9 cellular contexts compared by ENCODE assay signal in genomic region chr3:61563614-61564404, GRCh38. TPM values are rescaled to one million over a fixed set of nuclear protein-coding genes. Genes with fewer than 3 reads are reported as not detected.
DNase-seq lines count a peak whose midpoint lies in the region; ATAC-seq and TF ChIP-seq lines count a peak whose summit lies in the region.
"Had no signal": no experiment of that assay in that cellular context is flagged by ENCODE, and none has a peak within 500 bp of the region (broad histone marks: within the 10 kb centered on the region; RNA-seq: fewer than 3 reads in every experiment).

No MANE protein-coding gene starts in this region.

- H3K36me3 ChIP-seq in SK-N-SH (replicated peaks in 1 of 2; ENCODE audit: control insufficient read depth in 1 of 2, insufficient read depth in 2 of 2, low read length in 1 of 2) (no peaks in the 10 kb centered on the region), trophoblast cell (ENCODE audit: control insufficient read depth in 1 of 2, insufficient read depth in 2 of 2, low read length in 2 of 2) (no peaks in the 10 kb centered on the region)

- H3K4ac ChIP-seq in trophoblast cell (ENCODE audit: low read depth, low read length) = no peak overlapping the region

- H4K20me1 ChIP-seq in SK-N-SH (ENCODE audit: insufficient read depth) = peaks cover 8% of the 10 kb centered on the region; the same call in 1 of the 2 replicates

- TF ChIP-seq CTCF in Calu3 (IDR thresholded peaks at IDR 0.05; ENCODE audit: unreplicated experiment) (no peak), SK-N-SH (IDR thresholded peaks at IDR 0.05) (no peak), glutamatergic neuron (IDR thresholded peaks at IDR 0.05; ENCODE audit: partially characterized antibody, unreplicated experiment) (no peak)

- H3K4me3 ChIP-seq in SK-N-SH (ENCODE audit: low read depth in 2 of 2, low read length in 1 of 2) (peak overlapping the region; percentile 74 to 88), trophoblast cell (ENCODE audit: low read depth, low read length) (peak overlapping the region; percentile 71)

- DNase-seq in Calu3 = no peak
- peak; percentile 36 for DNase-seq in SK-N-SH
- DNase-seq in glutamatergic neuron = peak; percentile 39
- DNase-seq in trophoblast cell = peak; percentile 60 to 73
- no peak for DNase-seq in activated CD4-positive, CD25-positive, alpha-beta regulatory T cell treated with anti-CD3 and anti-CD28 coated beads, Interleukin-2, amount 50 U/mL, for 72 hours
- DNase-seq: T-helper 17 cell had no signal

- no peak for ATAC-seq in GM19452 (IDR thresholded peaks at IDR 0.05; ENCODE audit: unreplicated experiment)
- no peak for ATAC-seq in HG03039 (IDR thresholded peaks at IDR 0.05; ENCODE audit: unreplicated experiment)
- ATAC-seq in GM21381 (IDR thresholded peaks at IDR 0.05; ENCODE audit: unreplicated experiment) = no peak
- ATAC-seq: T-helper 17 cell had no signal

- TF ChIP-seq EP300 in SK-N-SH (IDR thresholded peaks at IDR 0.05; ENCODE audit: borderline replicate concordance in 1 of 2, low read depth in 1 of 2, low read length in 1 of 2) = no peak

- POLR2A ChIA-PET in SK-N-SH (lab: Yijun Ruan, JAX) = no interaction called here

- TF ChIP-seq RAD21 in SK-N-SH (IDR thresholded peaks at IDR 0.05; ENCODE audit: low read length) = no peak

- intact Hi-C loops in Calu3 (cut with micrococcal nuclease; ENCODE audit: unreplicated experiment) = no loop called here

- H3K27ac Mint-ChIP-seq in Calu3 (ENCODE audit: unreplicated experiment) (no peak overlapping the region), glutamatergic neuron (ENCODE audit: unreplicated experiment) (peak overlapping the region; percentile 68)
- H3K27ac Mint-ChIP-seq: T-helper 17 cell had no signal

- H2AFZ ChIP-seq in SK-N-SH (ENCODE audit: low read depth) (no peak overlapping the region), trophoblast cell (ENCODE audit: insufficient read depth, low read length, poor library complexity) (no peak overlapping the region)

- H3K27ac ChIP-seq in SK-N-SH (ENCODE audit: low read depth in 2 of 2, low read length in 1 of 2) = peak overlapping the region in 1 of 2 experiments; percentile 93; a peak in 2 of 4 replicates
- H3K27ac ChIP-seq in trophoblast cell (ENCODE audit: low read depth, low read length) = no peak overlapping the region

- H2BK12ac ChIP-seq in trophoblast cell (ENCODE audit: low read length) = no peak overlapping the region

- no peak overlapping the region for H4K12ac ChIP-seq in trophoblast cell (ENCODE audit: low read depth, low read length)

- H3K36me3 Mint-ChIP-seq in Calu3 (ENCODE audit: insufficient read depth, unreplicated experiment) (peaks cover 20% of the 10 kb centered on the region), glutamatergic neuron (ENCODE audit: unreplicated experiment) (no peaks in the 10 kb centered on the region)

- H3K9me3 ChIP-seq in SK-N-SH = no peaks in the 10 kb centered on the region
- no peaks in the 10 kb centered on the region for H3K9me3 ChIP-seq in trophoblast cell (ENCODE audit: insufficient read depth, low read depth, low read length)

- no peak overlapping the region for H2BK120ac ChIP-seq in trophoblast cell (ENCODE audit: insufficient read depth, low read length, poor library complexity)

- CTCF ChIA-PET in Calu3 (lab: Charles Lee) (no interaction called here), SK-N-SH (lab: Yijun Ruan, JAX) (interaction anchor here (0.6 to 1.9 kb wide), 11 partner anchors 11 to 625 kb away, joined by 3 to 8 read pairs (median 4); no protein-coding TSS in a partner anchor)

- no peak overlapping the region for H3K23ac ChIP-seq in trophoblast cell (ENCODE audit: low read length)

- H3K79me2 ChIP-seq in SK-N-SH (ENCODE audit: insufficient read depth) (peaks cover 71% of the 10 kb centered on the region), trophoblast cell (ENCODE audit: control insufficient read depth, insufficient read depth, low read length, poor library complexity) (peaks cover 14% of the 10 kb centered on the region)

- H3K9me3 Mint-ChIP-seq in Calu3 (ENCODE audit: low read depth, unreplicated experiment) = no peaks in the 10 kb centered on the region
- peaks cover 18% of the 10 kb centered on the region for H3K9me3 Mint-ChIP-seq in glutamatergic neuron (ENCODE audit: unreplicated experiment)

- H2AK5ac ChIP-seq in trophoblast cell (ENCODE audit: low read length) = no peak overlapping the region

- H3K4me3 Mint-ChIP-seq in Calu3 (ENCODE audit: low read depth, unreplicated experiment) = peak overlapping the region; percentile 79
- peak overlapping the region; percentile 96 for H3K4me3 Mint-ChIP-seq in glutamatergic neuron (ENCODE audit: unreplicated experiment)
- H3K4me3 Mint-ChIP-seq: T-helper 17 cell had no signal

- peaks cover 61% of the 10 kb centered on the region for H3K27me3 Mint-ChIP-seq in Calu3 (ENCODE audit: unreplicated experiment)
- H3K27me3 Mint-ChIP-seq in glutamatergic neuron (ENCODE audit: unreplicated experiment) = peaks cover 11% of the 10 kb centered on the region

- H2BK5ac ChIP-seq in trophoblast cell (ENCODE audit: low read depth, low read length, poor library complexity) = no peak overlapping the region

- peaks cover 21% of the 10 kb centered on the region for H3K79me1 ChIP-seq in trophoblast cell (ENCODE audit: low read length)

- no peak overlapping the region for H3K18ac ChIP-seq in trophoblast cell (ENCODE audit: low read length)

- H3F3A ChIP-seq in SK-N-SH (replicated peaks; ENCODE audit: insufficient read depth) = no peaks in the 10 kb centered on the region

- H3K14ac ChIP-seq in trophoblast cell (ENCODE audit: low read length) = no peak overlapping the region

- H3K27me3 ChIP-seq in SK-N-SH (ENCODE audit: insufficient read depth) (no peaks in the 10 kb centered on the region), trophoblast cell (ENCODE audit: insufficient read depth, low read length) (peaks cover 2% of the 10 kb centered on the region)

- H3K9ac ChIP-seq in SK-N-SH = peak overlapping the region; percentile 91
- no peak overlapping the region for H3K9ac ChIP-seq in trophoblast cell (ENCODE audit: low read length)

- BruUV-seq in Calu3 (replicated peaks; lab: Mats Ljungman, UMichigan) = no TSS peak

- H3K4me1 ChIP-seq in SK-N-SH (ENCODE audit: control insufficient read depth in 1 of 2, insufficient read depth in 2 of 2, low read depth in 1 of 2, low read length in 1 of 2) = peaks cover 9 to 12% of the 10 kb centered on the region in 2 experiments; a peak in 2 of 4 replicates
- peaks cover 14 to 27% of the 10 kb centered on the region in 2 experiments for H3K4me1 ChIP-seq in trophoblast cell (ENCODE audit: control insufficient read depth in 1 of 2, insufficient read depth in 2 of 2, low read length in 2 of 2)

- H3K4me1 Mint-ChIP-seq in Calu3 (ENCODE audit: low read depth, unreplicated experiment) (no peaks in the 10 kb centered on the region), glutamatergic neuron (ENCODE audit: low read depth, unreplicated experiment) (peaks cover 11% of the 10 kb centered on the region)

- H4K8ac ChIP-seq in trophoblast cell (ENCODE audit: low read depth, low read length) = no peak overlapping the region

- 19% methylated on average over 34 of the region's 43 CpGs for WGBS in SK-N-SH (ENCODE audit: low lambda C conversion rate)
- WGBS in trophoblast cell (ENCODE audit: extremely low coverage, insufficient coverage, insufficient read length) = no CpG with 5 or more reads among the region's 43 CpGs

- peak overlapping the region; percentile 93 for H3K4me2 ChIP-seq in SK-N-SH
- H3K4me2 ChIP-seq in trophoblast cell (ENCODE audit: low read length) = peak overlapping the region; percentile 88

- no peaks in the 10 kb centered on the region for H3K9me2 ChIP-seq in SK-N-SH

- no peak overlapping the region for H4K91ac ChIP-seq in trophoblast cell (ENCODE audit: low read depth, low read length)

TF ChIP-seq in SK-N-SH, 30 proteins besides CTCF, POLR2A, EP300 and RAD21 (continues in another document):
- no peak for TF ChIP-seq EZH2phosphoT487 (IDR thresholded peaks at IDR 0.05; ENCODE audit: borderline replicate concordance, low read depth)
- TF ChIP-seq TCF12 (IDR thresholded peaks at IDR 0.05) = no peak
- TF ChIP-seq CHD2 (IDR thresholded peaks at IDR 0.05; ENCODE audit: low read length, partially characterized antibody) = no peak
- TF ChIP-seq YY1 (IDR thresholded peaks at IDR 0.05; ENCODE audit: low read depth) = no peak
- no peak for TF ChIP-seq ZBTB33 (IDR thresholded peaks at IDR 0.05; ENCODE audit: borderline replicate concordance, low read depth)
- TF ChIP-seq RCOR1 (IDR thresholded peaks at IDR 0.05; ENCODE audit: low read length) = no peak
- no peak for TF ChIP-seq TAF1 (IDR thresholded peaks at IDR 0.05; ENCODE audit: borderline replicate concordance, low read depth, low read length)
- no peak for TF ChIP-seq NFIC (IDR thresholded peaks at IDR 0.05; ENCODE audit: borderline replicate concordance)
- TF ChIP-seq USF1 (IDR thresholded peaks at IDR 0.05; ENCODE audit: borderline replicate concordance, low read depth) = no peak
- TF ChIP-seq RFX5 (IDR thresholded peaks at IDR 0.05; ENCODE audit: low read length) = no peak
- no peak for TF ChIP-seq SIN3A (IDR thresholded peaks at IDR 0.05; ENCODE audit: borderline replicate concordance, low read depth, low read length)

RNA-seq across cellular contexts. Expression of gene PTPRG, which starts 2.4 kb away (rescaled TPM):
- 0.35 and 1.1 TPM in 2 replicates for total RNA-seq in Calu3 (2022)
- polyA plus RNA-seq in SK-N-SH (2012; rRNA removed) = 14.1 and 14.3 TPM in 2 replicates
- polyA plus RNA-seq in SK-N-SH (2012; cell fraction: cytosol; rRNA removed) = 16.9 and 20.3 TPM in 2 replicates
- 10.4 and 17.9 TPM in 2 replicates for polyA plus RNA-seq in SK-N-SH (2012; cell fraction: nucleus; rRNA removed)
- 52.1 TPM for total RNA-seq in glutamatergic neuron (ENCODE audit: unreplicated experiment)
- polyA plus RNA-seq in trophoblast cell (2013) = 11.0 and 11.9 TPM in 2 replicates

Comparison
In these comparisons a context has a peak if more than half of its experiments do, and no peak if none do; other contexts are left out.
1. DNase-seq: peak in SK-N-SH (single experiment), glutamatergic neuron (single experiment) and trophoblast cell (2 of 2); none in Calu3 (single experiment) and activated CD4-positive, CD25-positive, alpha-beta regulatory T cell treated with anti-CD3 and anti-CD28 coated beads, Interleukin-2, amount 50 U/mL, for 72 hours (single experiment).
2. RNA of gene PTPRG, which starts 2.4 kb away (total RNA-seq): 52.1 TPM in glutamatergic neuron (single experiment); 0.35 to 1.1 TPM in Calu3; every median in the first group is over 10 times any median in the second.